In the genomic region with DNA sequence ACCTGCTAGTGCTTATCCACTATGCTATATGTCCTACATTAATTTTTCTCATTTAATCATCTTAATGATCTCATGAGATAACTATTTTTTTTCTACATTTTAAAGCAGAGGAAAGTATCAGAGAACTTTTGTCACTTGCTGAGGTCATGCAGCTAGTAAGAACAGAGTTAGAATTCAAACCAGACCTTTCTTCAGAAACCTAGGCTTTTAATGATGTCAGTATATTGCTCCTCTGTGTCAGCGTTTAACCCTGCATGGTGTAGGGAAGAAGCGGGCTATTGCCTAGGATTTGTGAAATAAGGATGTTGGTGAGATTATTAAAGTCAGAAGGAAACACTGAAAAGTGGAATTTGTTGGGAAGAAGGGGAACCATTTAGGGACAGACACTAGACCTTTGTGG, we compare ENCODE assay signal across 27 cellular contexts.
A peak's percentile ranks its signal among the peaks of the same experiment; 100 is the strongest.
DNase-seq lines count a peak whose midpoint lies in the region; ATAC-seq, FAIRE-seq and TF ChIP-seq lines count a peak whose summit lies in the region.
"Had no signal": no experiment of that assay in that cellular context is flagged by ENCODE, and none has a peak within 500 bp of the region (broad histone marks: within the 10 kb centered on the region; RNA-seq: fewer than 3 reads in every experiment).

No MANE protein-coding gene starts in this region.

- H3K36me3 Mint-ChIP-seq in activated naive CD4-positive, alpha-beta T cell treated with anti-CD3 and anti-CD28 coated beads, Interleukin-2, amount 50 U/mL, for 24 hours: peaks cover 2% of the 10 kb centered on the region
- H3K36me3 Mint-ChIP-seq in HFFc6 (ENCODE audit: low read depth): no peaks in the 10 kb centered on the region
- no peaks in the 10 kb centered on the region for H3K36me3 Mint-ChIP-seq in effector memory CD8-positive, alpha-beta T cell (ENCODE audit: insufficient read depth)
- no peaks in the 10 kb centered on the region for H3K36me3 Mint-ChIP-seq in naive thymus-derived CD4-positive, alpha-beta T cell
- H3K36me3 Mint-ChIP-seq: natural killer cell had no signal

- no peak for DNase-seq in activated naive CD4-positive, alpha-beta T cell treated with Interleukin-2 at 50 U/mL for 16 hours
- DNase-seq in HFFc6 (no peak), D721Med (ENCODE audit: insufficient read length, low spot score) (no peak)
- no peak for DNase-seq in effector memory CD8-positive, alpha-beta T cell
- DNase-seq in naive thymus-derived CD4-positive, alpha-beta T cell: no peak
- no peak for DNase-seq in stimulated activated CD4-positive, alpha-beta T cell treated with anti-CD3 and anti-CD28 coated beads, Interleukin-4, amount 100 ng/mL, for 1 hour
- no peak for DNase-seq in activated CD4-positive, CD25-positive, alpha-beta regulatory T cell treated with anti-CD3 and anti-CD28 coated beads, Interleukin-2, amount 50 U/mL, for 72 hours
- DNase-seq: activated CD4-positive, alpha-beta T cell treated with anti-CD3 and anti-CD28 coated beads, Interleukin-2, amount 10 ng/mL, durations not matched to agents 7 days and 5 days; anterior cingulate cortex; BE2C; Calu3; central memory CD4-positive, alpha-beta T cell; erythroblast; kidney glomerular epithelial cell; mesenchymal stem cell; natural killer cell; NCI-H1105 treated with DMSO at 0.1 percent for 48 hours; NCI-H2029 treated with DMSO at 0.1 percent for 48 hours; NCI-H345; ovary; stimulated activated CD8-positive, alpha-beta memory T cell treated with anti-CD3 and anti-CD28 coated beads, Interleukin-4, amount 100 ng/mL, for 48 hours; SW 1271 had no signal

- CTCF ChIA-PET in naive thymus-derived CD4-positive, alpha-beta T cell (lab: Charles Lee): interaction anchor here (1.8 kb wide), 1 partner anchor 205 kb away, joined by 4 read pairs; no protein-coding TSS in a partner anchor

- intact Hi-C loops in naive thymus-derived CD4-positive, alpha-beta T cell (cut with micrococcal nuclease): loop anchor here in 1 of 2 donors (5.0 kb wide), 2 partner anchors 84 to 189 kb away; no protein-coding TSS in a partner anchor

- no peaks in the 10 kb centered on the region for H3K27me3 Mint-ChIP-seq in activated naive CD4-positive, alpha-beta T cell treated with anti-CD3 and anti-CD28 coated beads, Interleukin-2, amount 50 U/mL, for 24 hours
- H3K27me3 Mint-ChIP-seq in HFFc6 (ENCODE audit: insufficient read depth): peaks cover 2% of the 10 kb centered on the region; the same call in 1 of the 2 replicates
- H3K27me3 Mint-ChIP-seq in effector memory CD8-positive, alpha-beta T cell: no peaks in the 10 kb centered on the region
- H3K27me3 Mint-ChIP-seq in naive thymus-derived CD4-positive, alpha-beta T cell: no peaks in the 10 kb centered on the region
- H3K27me3 Mint-ChIP-seq: activated CD4-positive, alpha-beta T cell treated with anti-CD3 and anti-CD28 coated beads, Interleukin-2, amount 10 ng/mL, durations not matched to agents 7 days and 5 days had no signal

- H3K27me3 ChIP-seq in naive thymus-derived CD4-positive, alpha-beta T cell (ENCODE audit: control insufficient read depth in 2 of 2, insufficient read depth in 2 of 2, low read length in 2 of 2): no peaks in the 10 kb centered on the region
- H3K27me3 ChIP-seq: BE2C, ovary had no signal

- peak overlapping the region; percentile 81 for H3K27ac Mint-ChIP-seq in activated naive CD4-positive, alpha-beta T cell treated with anti-CD3 and anti-CD28 coated beads, Interleukin-2, amount 50 U/mL, for 24 hours
- H3K27ac Mint-ChIP-seq in HFFc6: peak overlapping the region; percentile 29; the same call in 1 of the 2 replicates
- peak overlapping the region; percentile 23 to 33 for H3K27ac Mint-ChIP-seq in effector memory CD8-positive, alpha-beta T cell
- peak overlapping the region in 4 of 9 donors; percentile 5 to 57 (median 24) for H3K27ac Mint-ChIP-seq in naive thymus-derived CD4-positive, alpha-beta T cell
- H3K27ac Mint-ChIP-seq: activated CD4-positive, alpha-beta T cell treated with anti-CD3 and anti-CD28 coated beads, Interleukin-2, amount 10 ng/mL, durations not matched to agents 7 days and 5 days; natural killer cell had no signal

- no peak for ATAC-seq in effector memory CD8-positive, alpha-beta T cell (replicated peaks)
- ATAC-seq in naive thymus-derived CD4-positive, alpha-beta T cell: no peak
- ATAC-seq: A549, HepG2, natural killer cell had no signal

- FAIRE-seq in D721Med (lab: Jason Lieb, UNC): no peak
- FAIRE-seq: GM19239, HepG2 had no signal

- H3K9me3 Mint-ChIP-seq in activated naive CD4-positive, alpha-beta T cell treated with anti-CD3 and anti-CD28 coated beads, Interleukin-2, amount 50 U/mL, for 24 hours: no peaks in the 10 kb centered on the region
- H3K9me3 Mint-ChIP-seq in HFFc6: no peaks in the 10 kb centered on the region
- H3K9me3 Mint-ChIP-seq in effector memory CD8-positive, alpha-beta T cell: no peaks in the 10 kb centered on the region
- H3K9me3 Mint-ChIP-seq in naive thymus-derived CD4-positive, alpha-beta T cell: no peaks in the 10 kb centered on the region
- H3K9me3 Mint-ChIP-seq: activated CD4-positive, alpha-beta T cell treated with anti-CD3 and anti-CD28 coated beads, Interleukin-2, amount 10 ng/mL, durations not matched to agents 7 days and 5 days; natural killer cell had no signal

- POLR2A ChIA-PET in naive thymus-derived CD4-positive, alpha-beta T cell (lab: Charles Lee): no interaction called here

- H3K9me3 ChIP-seq in naive thymus-derived CD4-positive, alpha-beta T cell (ENCODE audit: control insufficient read depth in 2 of 3, low read length in 3 of 3): no peaks in the 10 kb centered on the region
- H3K9me3 ChIP-seq: A549, BE2C, ovary had no signal

- H3K4me3 Mint-ChIP-seq in activated naive CD4-positive, alpha-beta T cell treated with anti-CD3 and anti-CD28 coated beads, Interleukin-2, amount 50 U/mL, for 24 hours: no peak overlapping the region
- no peak overlapping the region for H3K4me3 Mint-ChIP-seq in HFFc6
- H3K4me3 Mint-ChIP-seq in effector memory CD8-positive, alpha-beta T cell: no peak overlapping the region
- H3K4me3 Mint-ChIP-seq in naive thymus-derived CD4-positive, alpha-beta T cell: peak overlapping the region in 6 of 10 donors; percentile 9 to 41 (median 31)
- H3K4me3 Mint-ChIP-seq: activated CD4-positive, alpha-beta T cell treated with anti-CD3 and anti-CD28 coated beads, Interleukin-2, amount 10 ng/mL, durations not matched to agents 7 days and 5 days; natural killer cell had no signal

- H3K4me3 ChIP-seq in naive thymus-derived CD4-positive, alpha-beta T cell (ENCODE audit: low read length): no peak overlapping the region
- H3K4me3 ChIP-seq: A549, ovary had no signal

- H3K36me3 ChIP-seq in naive thymus-derived CD4-positive, alpha-beta T cell (ENCODE audit: control insufficient read depth in 2 of 3, insufficient read depth in 3 of 3, low read length in 3 of 3): no peaks in the 10 kb centered on the region
- H3K36me3 ChIP-seq: BE2C, ovary had no signal

- TF ChIP-seq CTCF in HFFc6 (IDR thresholded peaks at IDR 0.05) (no peak), D721Med (IDR thresholded peaks at IDR 0.05; ENCODE audit: insufficient read depth, missing control alignments) (no peak)

- H3K4me1 ChIP-seq in naive thymus-derived CD4-positive, alpha-beta T cell (ENCODE audit: control insufficient read depth in 2 of 2, insufficient read depth in 2 of 2, low read length in 2 of 2): peaks cover 12 to 31% of the 10 kb centered on the region in 2 donors

- peaks cover 83% of the 10 kb centered on the region for H3K4me1 Mint-ChIP-seq in activated naive CD4-positive, alpha-beta T cell treated with anti-CD3 and anti-CD28 coated beads, Interleukin-2, amount 50 U/mL, for 24 hours
- peaks cover 52% of the 10 kb centered on the region for H3K4me1 Mint-ChIP-seq in HFFc6 (ENCODE audit: low read depth)
- H3K4me1 Mint-ChIP-seq in effector memory CD8-positive, alpha-beta T cell (ENCODE audit: low read depth in 2 of 2): peaks cover 42 to 61% of the 10 kb centered on the region in 2 donors
- peaks cover 44 to 96% (median 86%) of the 10 kb centered on the region in 7 donors for H3K4me1 Mint-ChIP-seq in naive thymus-derived CD4-positive, alpha-beta T cell

- no peak overlapping the region for H3K27ac ChIP-seq in naive thymus-derived CD4-positive, alpha-beta T cell (ENCODE audit: low read depth, low read length)
- H3K27ac ChIP-seq: A549, HL-60, ovary had no signal

Comparison
In these comparisons a context has a peak if more than half of its experiments do, and no peak if none do; other contexts are left out.
1. H3K4me3 Mint-ChIP-seq: peak in naive thymus-derived CD4-positive, alpha-beta T cell (6 of 10); none in activated naive CD4-positive, alpha-beta T cell treated with anti-CD3 and anti-CD28 coated beads, Interleukin-2, amount 50 U/mL, for 24 hours (single experiment), HFFc6 (single experiment) and effector memory CD8-positive, alpha-beta T cell (0 of 2).